ENCODE assay signal across 1 cellular context in genomic region chr2:237691200-237691907, GRCh38.
TF ChIP-seq lines count a peak whose summit lies in the region.

No MANE protein-coding gene starts in this region.

TF ChIP-seq in HepG2, 621 proteins besides CTCF, POLR2A, EP300 and RAD21 (continued from another document and continues in another):
- TF ChIP-seq NFAT5 (CRISPR knock-in tag; IDR thresholded peaks at IDR 0.05) (no peak), SKIL (CRISPR knock-in tag; IDR thresholded peaks at IDR 0.05; ENCODE audit: borderline replicate concordance) (no peak), NFRKB (IDR thresholded peaks at IDR 0.05) (no peak), MAFG (CRISPR knock-in tag; IDR thresholded peaks at IDR 0.05) (no peak), DNMT1 (CRISPR knock-in tag; IDR thresholded peaks at IDR 0.05) (peak; percentile 85), SRSF4 (IDR thresholded peaks at IDR 0.05; ENCODE audit: low read depth, low read length, poor library complexity, severe bottlenecking) (no peak), ZNF543 (CRISPR knock-in tag; IDR thresholded peaks at IDR 0.05) (no peak), HMGXB3 (CRISPR knock-in tag; IDR thresholded peaks at IDR 0.05; ENCODE audit: borderline replicate concordance) (no peak), ZBTB7A (CRISPR knock-in tag; IDR thresholded peaks at IDR 0.05) (no peak), HOXA3 (CRISPR knock-in tag; IDR thresholded peaks at IDR 0.05) (peak; percentile 18; the same call in 1 of the 2 replicates), ZNF562 (CRISPR knock-in tag; IDR thresholded peaks at IDR 0.05; ENCODE audit: borderline replicate concordance) (no peak), NR2F6 (IDR thresholded peaks at IDR 0.05) (no peak), NR2F6 (CRISPR knock-in tag; IDR thresholded peaks at IDR 0.05) (no peak), ZHX2 (IDR thresholded peaks at IDR 0.05; ENCODE audit: low read depth) (no peak), ZHX2 (CRISPR knock-in tag; IDR thresholded peaks at IDR 0.05; ENCODE audit: borderline replicate concordance) (no peak), MEIS1 (CRISPR knock-in tag; IDR thresholded peaks at IDR 0.05; ENCODE audit: borderline replicate concordance) (no peak), ZBTB46 (CRISPR knock-in tag; IDR thresholded peaks at IDR 0.05; ENCODE audit: borderline replicate concordance) (no peak), ZBTB38 (CRISPR knock-in tag; IDR thresholded peaks at IDR 0.05) (peak; percentile 95), ARID5B (CRISPR knock-in tag; IDR thresholded peaks at IDR 0.05) (no peak), ZNF546 (CRISPR knock-in tag; conservative IDR thresholded peaks at IDR 0.05) (no peak), ELF4 (CRISPR knock-in tag; IDR thresholded peaks at IDR 0.05; ENCODE audit: borderline replicate concordance) (no peak), U2AF2 (IDR thresholded peaks at IDR 0.05; ENCODE audit: low read depth, low read length) (no peak), TBL1XR1 (IDR thresholded peaks at IDR 0.05; ENCODE audit: borderline replicate concordance, low read length, partially characterized antibody) (no peak), ZNF224 (CRISPR knock-in tag; IDR thresholded peaks at IDR 0.05) (no peak), ZNF235 (CRISPR knock-in tag; IDR thresholded peaks at IDR 0.05; ENCODE audit: borderline replicate concordance) (0 out of 2 replicates have a peak, but pooled peaks have one; percentile 54), SRSF1 (optimal IDR thresholded peaks at IDR 0.05; ENCODE audit: low read depth, low read length) (no peak), FOXO4 (CRISPR knock-in tag; conservative IDR thresholded peaks at IDR 0.05) (no peak), ZNF460 (CRISPR knock-in tag; IDR thresholded peaks at IDR 0.05; ENCODE audit: borderline replicate concordance) (no peak), ZNF510 (CRISPR knock-in tag; IDR thresholded peaks at IDR 0.05; ENCODE audit: low read depth) (no peak), RBM22 (optimal IDR thresholded peaks at IDR 0.05; ENCODE audit: low read length) (no peak), STAG1 (CRISPR knock-in tag; IDR thresholded peaks at IDR 0.05) (no peak), THYN1 (CRISPR knock-in tag; IDR thresholded peaks at IDR 0.05; ENCODE audit: borderline replicate concordance, low read depth) (no peak), ZNF17 (CRISPR knock-in tag; IDR thresholded peaks at IDR 0.05) (no peak)
